ENCODE assay signal across 17 cellular contexts in the genomic region with DNA sequence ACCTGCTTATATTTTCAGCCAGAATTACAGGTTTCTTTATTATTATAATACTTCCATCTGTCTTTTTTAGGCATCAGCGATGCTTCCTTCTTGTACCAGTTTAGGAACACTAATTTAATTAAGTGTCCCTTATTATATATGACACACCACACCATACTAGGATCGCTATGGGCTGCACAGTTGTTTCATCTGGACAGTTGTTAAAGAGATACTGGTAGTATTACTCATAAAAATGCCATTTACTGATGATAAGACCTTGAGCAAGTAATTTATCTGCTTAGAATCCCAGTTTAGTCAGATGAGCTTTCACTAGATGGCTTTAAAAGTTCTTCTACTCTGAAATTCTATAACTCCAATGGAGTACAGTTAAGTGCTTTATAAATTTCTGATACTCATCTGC. TPM values are rescaled to one million over a fixed set of nuclear protein-coding genes. Genes with fewer than 3 reads are reported as not detected.
A peak's percentile ranks its signal among the peaks of the same experiment; 100 is the strongest.
DNase-seq lines count a peak whose midpoint lies in the region; ATAC-seq and TF ChIP-seq lines count a peak whose summit lies in the region.
"Had no signal": no experiment of that assay in that cellular context is flagged by ENCODE, and none has a peak within 500 bp of the region (broad histone marks: within the 10 kb centered on the region; RNA-seq: fewer than 3 reads in every experiment).

No MANE protein-coding gene starts in this region.

- TF ChIP-seq CTCF in SK-N-SH (IDR thresholded peaks at IDR 0.05) (no peak), choroid plexus epithelial cell (conservative IDR thresholded peaks at IDR 0.05; ENCODE audit: low read depth, low read length) (no peak)

- H3K4me1 ChIP-seq in SK-N-SH (ENCODE audit: control insufficient read depth in 1 of 2, insufficient read depth in 2 of 2, low read depth in 1 of 2, low read length in 1 of 2) (no peaks in the 10 kb centered on the region; a peak in 1 of 4 replicates), trophoblast cell (ENCODE audit: control insufficient read depth in 1 of 2, insufficient read depth in 2 of 2, low read length in 2 of 2) (no peaks in the 10 kb centered on the region)
- H3K4me1 ChIP-seq: BLaER1 treated with 17β-estradiol and CSF1 and Interleukin-3, amounts not matched to agents 10 nM and 100 nM had no signal

- 69% methylated on average over 2 of the region's 2 CpGs for WGBS in SK-N-SH (ENCODE audit: low lambda C conversion rate)
- WGBS in trophoblast cell (ENCODE audit: extremely low coverage, insufficient coverage, insufficient read length), result no CpG with 5 or more reads among the region's 2 CpGs

- POLR2A ChIA-PET in SK-N-SH (lab: Yijun Ruan, JAX), result no interaction called here

- H3K79me1 ChIP-seq in trophoblast cell (ENCODE audit: low read length), result no peaks in the 10 kb centered on the region

- TF ChIP-seq RAD21 in SK-N-SH (IDR thresholded peaks at IDR 0.05; ENCODE audit: low read length), result no peak

- H3K27ac ChIP-seq in SK-N-SH (ENCODE audit: low read depth in 2 of 2, low read length in 1 of 2) (no peak overlapping the region), trophoblast cell (ENCODE audit: low read depth, low read length) (no peak overlapping the region)
- H3K27ac ChIP-seq: 22Rv1; BLaER1 treated with 17β-estradiol and CSF1 and Interleukin-3, amounts not matched to agents 10 nM and 100 nM had no signal

- H3K4me2 ChIP-seq in SK-N-SH (no peak overlapping the region), trophoblast cell (ENCODE audit: low read length) (no peak overlapping the region)
- H3K4me2 ChIP-seq: BLaER1 treated with 17β-estradiol and CSF1 and Interleukin-3, amounts not matched to agents 10 nM and 100 nM; GM23338 had no signal

- no peak overlapping the region for H3K23ac ChIP-seq in trophoblast cell (ENCODE audit: low read length)

- no peak overlapping the region for H4K12ac ChIP-seq in trophoblast cell (ENCODE audit: low read depth, low read length)

- no peaks in the 10 kb centered on the region for H4K20me1 ChIP-seq in SK-N-SH (ENCODE audit: insufficient read depth)
- H4K20me1 ChIP-seq: BLaER1 treated with 17β-estradiol and CSF1 and Interleukin-3, amounts not matched to agents 10 nM and 100 nM had no signal

- no peaks in the 10 kb centered on the region for H3K9me2 ChIP-seq in SK-N-SH

- no peak overlapping the region for H3K14ac ChIP-seq in trophoblast cell (ENCODE audit: low read length)

- H3K27me3 ChIP-seq in SK-N-SH (ENCODE audit: insufficient read depth), result no peaks in the 10 kb centered on the region
- no peaks in the 10 kb centered on the region for H3K27me3 ChIP-seq in trophoblast cell (ENCODE audit: insufficient read depth, low read length)
- H3K27me3 ChIP-seq: BLaER1 treated with 17β-estradiol and CSF1 and Interleukin-3, amounts not matched to agents 10 nM and 100 nM had no signal

- H3K4me3 ChIP-seq in SK-N-SH (ENCODE audit: low read depth in 2 of 2, low read length in 1 of 2) (no peak overlapping the region), choroid plexus epithelial cell (ENCODE audit: low read depth, low read length) (no peak overlapping the region), trophoblast cell (ENCODE audit: low read depth, low read length) (no peak overlapping the region)
- H3K4me3 ChIP-seq: BLaER1 treated with 17β-estradiol and CSF1 and Interleukin-3, amounts not matched to agents 10 nM and 100 nM; GM23338 had no signal

- H3K36me3 ChIP-seq in SK-N-SH (replicated peaks in 1 of 2; ENCODE audit: control insufficient read depth in 1 of 2, insufficient read depth in 2 of 2, low read length in 1 of 2) (peaks cover 14 to 19% of the 10 kb centered on the region in 2 experiments), trophoblast cell (ENCODE audit: control insufficient read depth in 1 of 2, insufficient read depth in 2 of 2, low read length in 2 of 2) (no peaks in the 10 kb centered on the region)

- H3K9me3 ChIP-seq in SK-N-SH (no peaks in the 10 kb centered on the region), trophoblast cell (ENCODE audit: insufficient read depth, low read depth, low read length) (no peaks in the 10 kb centered on the region)

- H2BK120ac ChIP-seq in trophoblast cell (ENCODE audit: insufficient read depth, low read length, poor library complexity), result no peak overlapping the region

- no peak overlapping the region for H3K4ac ChIP-seq in trophoblast cell (ENCODE audit: low read depth, low read length)

- no peak overlapping the region for H2BK12ac ChIP-seq in trophoblast cell (ENCODE audit: low read length)

- H3K79me2 ChIP-seq in SK-N-SH (ENCODE audit: insufficient read depth) (no peaks in the 10 kb centered on the region), trophoblast cell (ENCODE audit: control insufficient read depth, insufficient read depth, low read length, poor library complexity) (no peaks in the 10 kb centered on the region)

- no peak for DNase-seq in SK-N-SH
- peak; percentile 3 for DNase-seq in choroid plexus epithelial cell (ENCODE audit: low read depth)
- DNase-seq in trophoblast cell, result peak; percentile 61 to 86
- DNase-seq in NCI-H345 treated with DMSO at 0.1 percent for 48 hours (lab: John Stamatoyannopoulos, UW; ENCODE audit: unreplicated experiment), result no peak
- DNase-seq: CD4-positive, alpha-beta T cell; CD8-positive, alpha-beta memory T cell; DMS53; DMS79 treated with DMSO at 0.1 percent for 48 hours; H9 had no signal

- no peak for ATAC-seq in SK-N-SH treated with all-trans-retinoic acid at 6 μM for 48 hours
- no peak for ATAC-seq in HG03095 (IDR thresholded peaks at IDR 0.05; ENCODE audit: unreplicated experiment)
- ATAC-seq in GM21619 (IDR thresholded peaks at IDR 0.05; ENCODE audit: unreplicated experiment), result no peak
- ATAC-seq: GM23338, HCT116 had no signal

- no peak overlapping the region for H4K91ac ChIP-seq in trophoblast cell (ENCODE audit: low read depth, low read length)

- CTCF ChIA-PET in SK-N-SH (lab: Yijun Ruan, JAX), result no interaction called here

- TF ChIP-seq EP300 in SK-N-SH (IDR thresholded peaks at IDR 0.05; ENCODE audit: borderline replicate concordance in 1 of 2, low read depth in 1 of 2, low read length in 1 of 2), result no peak

- no peak overlapping the region for H2BK5ac ChIP-seq in trophoblast cell (ENCODE audit: low read depth, low read length, poor library complexity)

- no peak overlapping the region for H2AFZ ChIP-seq in SK-N-SH (ENCODE audit: low read depth)
- H2AFZ ChIP-seq in trophoblast cell (ENCODE audit: insufficient read depth, low read length, poor library complexity), result no peak overlapping the region
- H2AFZ ChIP-seq: GM23338 had no signal

- H2AK5ac ChIP-seq in trophoblast cell (ENCODE audit: low read length), result no peak overlapping the region

- H3K9ac ChIP-seq in SK-N-SH, result no peak overlapping the region
- H3K9ac ChIP-seq in trophoblast cell (ENCODE audit: low read length), result no peak overlapping the region
- H3K9ac ChIP-seq: BLaER1 treated with 17β-estradiol and CSF1 and Interleukin-3, amounts not matched to agents 10 nM and 100 nM had no signal

- H4K8ac ChIP-seq in trophoblast cell (ENCODE audit: low read depth, low read length), result no peak overlapping the region

- peaks cover 3% of the 10 kb centered on the region for H3F3A ChIP-seq in SK-N-SH (replicated peaks; ENCODE audit: insufficient read depth)

- no peak overlapping the region for H3K18ac ChIP-seq in trophoblast cell (ENCODE audit: low read length)

TF ChIP-seq in SK-N-SH treated with all-trans-retinoic acid at 6 μM for 48 hours, 23 proteins besides CTCF, POLR2A, EP300 and RAD21:
- TF ChIP-seq, protein P1, sequence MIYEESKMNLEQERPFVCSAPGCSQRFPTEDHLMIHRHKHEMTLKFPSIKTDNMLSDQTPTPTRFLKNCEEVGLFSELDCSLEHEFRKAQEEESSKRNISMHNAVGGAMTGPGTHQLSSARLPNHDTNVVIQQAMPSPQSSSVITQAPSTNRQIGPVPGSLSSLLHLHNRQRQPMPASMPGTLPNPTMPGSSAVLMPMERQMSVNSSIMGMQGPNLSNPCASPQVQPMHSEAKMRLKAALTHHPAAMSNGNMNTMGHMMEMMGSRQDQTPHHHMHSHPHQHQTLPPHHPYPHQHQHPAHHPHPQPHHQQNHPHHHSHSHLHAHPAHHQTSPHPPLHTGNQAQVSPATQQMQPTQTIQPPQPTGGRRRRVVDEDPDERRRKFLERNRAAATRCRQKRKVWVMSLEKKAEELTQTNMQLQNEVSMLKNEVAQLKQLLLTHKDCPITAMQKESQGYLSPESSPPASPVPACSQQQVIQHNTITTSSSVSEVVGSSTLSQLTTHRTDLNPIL (CRISPR knock-in tag; IDR thresholded peaks at IDR 0.05; ENCODE audit: low read depth), result no peak
- peak; percentile 13; the same call in 1 of the 2 replicates for TF ChIP-seq ISL1 (CRISPR knock-in tag; IDR thresholded peaks at IDR 0.05)

TF ChIP-seq in SK-N-SH, 30 proteins besides CTCF, POLR2A, EP300 and RAD21 (continues in another document):
- no peak for TF ChIP-seq EZH2phosphoT487 (IDR thresholded peaks at IDR 0.05; ENCODE audit: borderline replicate concordance, low read depth)
- TF ChIP-seq RXRA (IDR thresholded peaks at IDR 0.05; ENCODE audit: borderline replicate concordance, low read depth), result no peak
- TF ChIP-seq FOXJ3 (CRISPR knock-in tag; IDR thresholded peaks at IDR 0.05), result no peak
- no peak for TF ChIP-seq GABPA (IDR thresholded peaks at IDR 0.05; ENCODE audit: low read depth)
- no peak for TF ChIP-seq CHD2 (IDR thresholded peaks at IDR 0.05; ENCODE audit: low read length, partially characterized antibody)
- no peak for TF ChIP-seq JUND (IDR thresholded peaks at IDR 0.05)
- no peak for TF ChIP-seq TCF12 (IDR thresholded peaks at IDR 0.05)
- TF ChIP-seq RFX5 (IDR thresholded peaks at IDR 0.05; ENCODE audit: low read length), result no peak
- no peak for TF ChIP-seq POLR2AphosphoS5 (IDR thresholded peaks at IDR 0.05; ENCODE audit: low read depth, low read length)
- no peak for TF ChIP-seq SMC3 (IDR thresholded peaks at IDR 0.05; ENCODE audit: low read depth, low read length)
- TF ChIP-seq ELF1 (IDR thresholded peaks at IDR 0.05), result no peak
- no peak for TF ChIP-seq MEF2A (IDR thresholded peaks at IDR 0.05; ENCODE audit: borderline replicate concordance, low read depth)
- TF ChIP-seq NFIC (IDR thresholded peaks at IDR 0.05; ENCODE audit: borderline replicate concordance), result no peak
- TF ChIP-seq GATA2 (CRISPR knock-in tag; IDR thresholded peaks at IDR 0.05), result no peak

RNA-seq across cellular contexts. Expression of a gene that starts 17.1 kb away (rescaled TPM):
- 5.6 and 6.9 TPM in 2 replicates for polyA plus RNA-seq in SK-N-SH (2012; rRNA removed)
- polyA plus RNA-seq in SK-N-SH (2012; cell fraction: cytosol; rRNA removed), result 7.9 and 8.4 TPM in 2 replicates
- polyA plus RNA-seq in SK-N-SH (2012; cell fraction: nucleus; rRNA removed), result 3.2 and 4.6 TPM in 2 replicates
- polyA plus RNA-seq in trophoblast cell (2013), result 7.7 and 8.0 TPM in 2 replicates

RNA-seq across cellular contexts. Expression of a gene that starts 17.2 kb away (rescaled TPM):
- polyA plus RNA-seq in SK-N-SH (2012; rRNA removed), result 27.4 and 47.5 TPM in 2 replicates
- polyA plus RNA-seq in SK-N-SH (2012; cell fraction: cytosol; rRNA removed), result 31.0 and 31.2 TPM in 2 replicates
- 37.1 and 105 TPM in 2 replicates for polyA plus RNA-seq in SK-N-SH (2012; cell fraction: nucleus; rRNA removed)
- polyA plus RNA-seq in trophoblast cell (2013), result 33.3 and 33.5 TPM in 2 replicates

RNA-seq across cellular contexts. Expression of a gene that starts 47.9 kb away (rescaled TPM):
- polyA plus RNA-seq in SK-N-SH (2012; rRNA removed), result 0.06 and 0.07 TPM in 2 replicates
- polyA plus RNA-seq in SK-N-SH (2012; cell fraction: cytosol; rRNA removed), result 0.07 and 0.08 TPM in 2 replicates
- polyA plus RNA-seq in SK-N-SH (2012; cell fraction: nucleus; rRNA removed), result 0.08 and 0.14 TPM in 2 replicates
- polyA plus RNA-seq in trophoblast cell (2013), result not detected in 2 replicates
- polyA plus RNA-seq: CD14-positive monocyte had no signal

Comparison
In these comparisons a context has a peak if more than half of its experiments do, and no peak if none do; other contexts are left out.
1. DNase-seq: peak in choroid plexus epithelial cell (single experiment) and trophoblast cell (2 of 2); none in SK-N-SH (single experiment) and NCI-H345 treated with DMSO at 0.1 percent for 48 hours (single experiment).